In the genomic region with DNA sequence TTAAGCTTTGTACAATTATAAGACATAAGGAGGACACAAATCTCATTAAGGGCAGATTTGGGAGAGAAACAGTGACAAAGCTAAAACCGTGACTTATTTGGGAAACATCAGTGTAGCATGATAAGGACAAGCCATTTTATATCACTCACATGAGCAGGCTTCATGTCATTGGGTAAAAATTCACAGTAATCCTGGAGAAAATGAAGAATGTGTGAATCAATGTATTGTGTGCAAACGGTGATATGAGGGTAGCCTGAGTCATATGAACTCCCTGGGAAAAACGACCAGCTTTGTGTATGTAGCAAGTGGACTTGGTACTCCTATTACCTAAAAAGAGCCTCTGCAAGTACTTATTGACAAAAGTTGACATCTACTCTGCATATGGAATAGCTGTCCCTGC, we compare ENCODE assay signal across 20 cellular contexts. TPM values are rescaled to one million over a fixed set of nuclear protein-coding genes. Genes with fewer than 3 reads are reported as not detected.
DNase-seq lines count a peak whose midpoint lies in the region; ATAC-seq and TF ChIP-seq lines count a peak whose summit lies in the region.
"Had no signal": no experiment of that assay in that cellular context is flagged by ENCODE, and none has a peak within 500 bp of the region (broad histone marks: within the 10 kb centered on the region; RNA-seq: fewer than 3 reads in every experiment).

No MANE protein-coding gene starts in this region.

- H3K9me3 ChIP-seq in left ventricle myocardium inferior (replicated peaks) = no peaks in the 10 kb centered on the region
- H3K9me3 ChIP-seq: thyroid gland had no signal

- no peak for TF ChIP-seq CTCF in left ventricle myocardium inferior (IDR thresholded peaks at IDR 0.05; ENCODE audit: borderline replicate concordance)

- intact Hi-C loops in left ventricle myocardium inferior (cut with micrococcal nuclease) = no loop called here

- no peaks in the 10 kb centered on the region for H3K27me3 ChIP-seq in left ventricle myocardium inferior (ENCODE audit: low read depth)
- H3K27me3 ChIP-seq: thyroid gland had no signal

- DNase-seq in AG08395 (ENCODE audit: low spot score) (peak; percentile 56), HPDE6-E6E7 (ENCODE audit: extremely low spot score) (peak; percentile 42), amniotic epithelial cell (ENCODE audit: low read depth) (peak; percentile 83), hepatic stellate cell (ENCODE audit: low spot score) (peak; percentile 60), HuH-7 (ENCODE audit: low spot score) (no peak), left ventricle myocardium inferior (no peak), NCI-H69 (lab: John Stamatoyannopoulos, UW) (no peak)
- DNase-seq: activated CD4-positive, alpha-beta T cell treated with anti-CD3 and anti-CD28 coated beads, Interleukin-2, amount 50 U/mL, for 4 hours; AML-193; DMS 273 treated with DMSO at 0.1 percent for 48 hours; NCI-H1092 treated with DMSO at 0.1 percent for 48 hours; NCI-H2171 treated with DMSO at 0.1 percent for 48 hours; retina; stimulated activated CD8-positive, alpha-beta memory T cell treated with anti-CD3 and anti-CD28 coated beads, Interleukin-4, amount 100 ng/mL, for 48 hours; thyroid gland had no signal

- H3K4me1 ChIP-seq in left ventricle myocardium inferior = peaks cover 12% of the 10 kb centered on the region

- no peak overlapping the region for H3K4me3 ChIP-seq in left ventricle myocardium inferior
- H3K4me3 ChIP-seq: lung, SK-N-MC, thyroid gland had no signal

- no peak overlapping the region for H3K27ac ChIP-seq in left ventricle myocardium inferior (replicated peaks)
- H3K27ac ChIP-seq: SK-N-MC, thyroid gland had no signal

- no peaks in the 10 kb centered on the region for H3K36me3 ChIP-seq in left ventricle myocardium inferior
- H3K36me3 ChIP-seq: thyroid gland had no signal

- ATAC-seq in GM19467 (IDR thresholded peaks at IDR 0.05; ENCODE audit: unreplicated experiment) = no peak

RNA-seq across cellular contexts. Expression of gene TRIM34, which starts 6.0 kb away (rescaled TPM):
- total RNA-seq in left ventricle myocardium inferior = 1.7 TPM

RNA-seq across cellular contexts. Expression of gene TRIM6, which starts 22.4 kb away (rescaled TPM):
- 0.58 TPM for total RNA-seq in left ventricle myocardium inferior

RNA-seq across cellular contexts. Expression of gene OR52B6, which starts 38.1 kb away (rescaled TPM):
- total RNA-seq in left ventricle myocardium inferior = not detected
- total RNA-seq: esophagus mucosa, H7, lung, thyroid gland had no signal

Comparison
In these comparisons a context has a peak if more than half of its experiments do, and no peak if none do; other contexts are left out.
1. DNase-seq: peak in AG08395 (single experiment), HPDE6-E6E7 (single experiment), amniotic epithelial cell (single experiment) and hepatic stellate cell (single experiment); none in HuH-7 (single experiment), left ventricle myocardium inferior (single experiment) and NCI-H69 (single experiment).